In the genomic region with DNA sequence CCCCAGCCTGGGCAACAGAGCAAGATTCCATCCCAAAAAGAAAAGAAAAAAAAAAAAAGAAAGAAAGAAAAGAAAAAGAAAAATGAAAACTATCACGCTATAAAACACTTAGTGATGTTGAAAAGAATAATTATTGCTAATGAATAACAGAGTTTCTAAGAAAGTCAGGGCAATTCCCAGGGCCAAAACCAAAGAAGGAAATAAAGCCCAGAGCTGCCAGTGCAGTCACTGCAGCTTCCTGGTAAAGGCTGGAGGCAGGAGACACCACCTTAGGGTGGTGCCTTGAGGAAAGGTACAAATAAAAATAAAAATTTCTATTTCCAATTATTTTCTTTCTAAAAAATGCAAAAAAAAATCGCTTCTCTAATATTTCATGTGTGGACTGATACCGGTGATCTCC, we compare ENCODE assay signal across 21 cellular contexts. TPM values are rescaled to one million over a fixed set of nuclear protein-coding genes. Genes with fewer than 3 reads are reported as not detected.
A peak's percentile ranks its signal among the peaks of the same experiment; 100 is the strongest.
DNase-seq lines count a peak whose midpoint lies in the region; ATAC-seq, FAIRE-seq and TF ChIP-seq lines count a peak whose summit lies in the region.
"Had no signal": no experiment of that assay in that cellular context is flagged by ENCODE, and none has a peak within 500 bp of the region (broad histone marks: within the 10 kb centered on the region; RNA-seq: fewer than 3 reads in every experiment).

No MANE protein-coding gene starts in this region.

- no peak overlapping the region; the same call in 1 of the 2 replicates for H3K4me3 Mint-ChIP-seq in HFFc6
- H3K4me3 Mint-ChIP-seq in type B pancreatic cell, result no peak overlapping the region
- H3K4me3 Mint-ChIP-seq: CD8-positive, alpha-beta memory T cell; H9 had no signal

- TF ChIP-seq CTCF in A549 (IDR thresholded peaks at IDR 0.05) (no peak), HFFc6 (IDR thresholded peaks at IDR 0.05) (no peak), colonic mucosa (IDR thresholded peaks at IDR 0.05) (no peak), osteoblast (IDR thresholded peaks at IDR 0.05; ENCODE audit: extremely low read depth, low read depth, low read length) (no peak), type B pancreatic cell (conservative IDR thresholded peaks at IDR 0.05) (no peak)

- H2AFZ ChIP-seq in osteoblast (ENCODE audit: low read length), result no peak overlapping the region

- H4K20me1 ChIP-seq in osteoblast (ENCODE audit: insufficient read depth, low read length), result no peaks in the 10 kb centered on the region

- H3K4me1 Mint-ChIP-seq in HFFc6 (ENCODE audit: low read depth) (peaks cover 74% of the 10 kb centered on the region), type B pancreatic cell (ENCODE audit: unreplicated experiment) (peaks cover 6% of the 10 kb centered on the region)
- H3K4me1 Mint-ChIP-seq: CD8-positive, alpha-beta memory T cell had no signal

- TF ChIP-seq EP300 in A549 (IDR thresholded peaks at IDR 0.05), result no peak

- H3K9me3 Mint-ChIP-seq in HFFc6 (no peaks in the 10 kb centered on the region), type B pancreatic cell (peaks cover 5% of the 10 kb centered on the region)
- H3K9me3 Mint-ChIP-seq: CD8-positive, alpha-beta memory T cell had no signal

- H3K4me3 ChIP-seq in A549 (no peak overlapping the region), colonic mucosa (no peak overlapping the region), osteoblast (ENCODE audit: insufficient read depth, low read length) (no peak overlapping the region)
- H3K4me3 ChIP-seq: SJCRH30 had no signal

- peak overlapping the region; percentile 70 to 82 for H3K27ac ChIP-seq in A549
- peak overlapping the region; percentile 32 for H3K27ac ChIP-seq in colonic mucosa
- no peak overlapping the region for H3K27ac ChIP-seq in osteoblast (ENCODE audit: low read depth, low read length)
- H3K27ac ChIP-seq: C4-2B, SJCRH30 had no signal

- intact Hi-C loops in colonic mucosa (cut with DNase I), result no loop called here

- H3K4me1 ChIP-seq in A549, result peaks cover 77% of the 10 kb centered on the region
- H3K4me1 ChIP-seq in colonic mucosa, result no peaks in the 10 kb centered on the region
- peaks cover 35% of the 10 kb centered on the region for H3K4me1 ChIP-seq in osteoblast (ENCODE audit: insufficient read depth, low read length)

- no peaks in the 10 kb centered on the region for H3K27me3 Mint-ChIP-seq in HFFc6 (ENCODE audit: insufficient read depth)
- H3K27me3 Mint-ChIP-seq in type B pancreatic cell, result peaks cover 6% of the 10 kb centered on the region

- POLR2A ChIA-PET in A549 (lab: Yijun Ruan, JAX), result interaction anchor here (1.4 kb wide), 1 partner anchor 19 kb away, joined by 7 read pairs; a partner anchor contains a TSS

- 37% methylated on average over 3 of the region's 3 CpGs for WGBS in A549 (ENCODE audit: missing lambda C conversion rate)

- no peak for FAIRE-seq in A549 (lab: Jason Lieb, UNC)
- FAIRE-seq: D721Med had no signal

- H3K9me3 ChIP-seq in A549 (no peaks in the 10 kb centered on the region), colonic mucosa (no peaks in the 10 kb centered on the region), osteoblast (ENCODE audit: low read depth, low read length) (no peaks in the 10 kb centered on the region)
- H3K9me3 ChIP-seq: SJCRH30 had no signal

- CTCF ChIA-PET in A549 (lab: Yijun Ruan, JAX), result interaction anchor here (1.1 to 3.8 kb wide), 4 partner anchors 10 to 103 kb away, joined by 5 to 32 read pairs (median 5); no protein-coding TSS in a partner anchor

- H3K9ac ChIP-seq in colonic mucosa (ENCODE audit: low read depth in 2 of 2, low read length in 2 of 2), result no peak overlapping the region

- no peak for TF ChIP-seq RAD21 in A549 (conservative IDR thresholded peaks at IDR 0.05 in 1 of 2, IDR thresholded peaks at IDR 0.05 in 1 of 2)

- H3K36me3 ChIP-seq in colonic mucosa (no peaks in the 10 kb centered on the region), osteoblast (ENCODE audit: insufficient read depth, low read length) (no peaks in the 10 kb centered on the region)
- H3K36me3 ChIP-seq: SJCRH30 had no signal

- TF ChIP-seq POLR2A in A549 (IDR thresholded peaks at IDR 0.05; ENCODE audit: low read length), result no peak

- DNase-seq in A549 (ENCODE audit: low read depth in 1 of 2, low spot score in 1 of 2) (no peak), HFFc6 (no peak), colonic mucosa (no peak), osteoblast (ENCODE audit: insufficient read length, low spot score, missing footprints) (no peak), NCI-H2227 (lab: John Stamatoyannopoulos, UW; ENCODE audit: unreplicated experiment) (no peak), type B pancreatic cell (ENCODE audit: extremely low spot score, unreplicated experiment) (no peak)
- DNase-seq in stimulated activated CD4-positive, alpha-beta T cell treated with anti-CD3 and anti-CD28 coated beads, Interleukin-4, amount 100 ng/mL, for 4 hours, result no peak
- DNase-seq: CD8-positive, alpha-beta memory T cell; GDM1; H9; Karpas-422; MV-4-11; NCI-H1105 treated with DMSO at 0.1 percent for 48 hours; NCI-H2081; NCI-H2171 treated with DMSO at 0.1 percent for 48 hours; NCI-H446; NCI-H526 had no signal

- H3K79me2 ChIP-seq in osteoblast (ENCODE audit: insufficient read depth, low read length), result no peaks in the 10 kb centered on the region

- peak overlapping the region; percentile 71 for H3K4me2 ChIP-seq in A549
- peak overlapping the region; percentile 26 for H3K4me2 ChIP-seq in osteoblast (ENCODE audit: insufficient read depth, low read length)

- no peaks in the 10 kb centered on the region for H3K27me3 ChIP-seq in colonic mucosa
- no peaks in the 10 kb centered on the region for H3K27me3 ChIP-seq in osteoblast (ENCODE audit: insufficient read depth, low read length)
- H3K27me3 ChIP-seq: SJCRH30 had no signal

- ATAC-seq in A549 (peak; percentile 4 to 6; a peak in 3 of 6 replicates), GM18502 (IDR thresholded peaks at IDR 0.05; ENCODE audit: poor library complexity, unreplicated experiment) (no peak)

- H3K36me3 Mint-ChIP-seq in HFFc6 (ENCODE audit: low read depth) (peaks cover 3% of the 10 kb centered on the region; the same call in 1 of the 2 replicates), type B pancreatic cell (no peaks in the 10 kb centered on the region)

- H3K27ac Mint-ChIP-seq in HFFc6 (peak overlapping the region; percentile 32; the same call in 1 of the 2 replicates), type B pancreatic cell (no peak overlapping the region)
- H3K27ac Mint-ChIP-seq: H9 had no signal

TF ChIP-seq in A549, 52 proteins besides CTCF, POLR2A, EP300 and RAD21 (continues in another document):
- TF ChIP-seq ZNF302 (CRISPR knock-in tag; IDR thresholded peaks at IDR 0.05) (no peak), FOSB (CRISPR knock-in tag; IDR thresholded peaks at IDR 0.05) (no peak), EHMT2 (IDR thresholded peaks at IDR 0.05; ENCODE audit: low read depth) (no peak), POLR2AphosphoS2 (conservative IDR thresholded peaks at IDR 0.05; ENCODE audit: low read length) (no peak), CHD2 (IDR thresholded peaks at IDR 0.05; ENCODE audit: low read length, partially characterized antibody) (no peak), NR3C1 (IDR thresholded peaks at IDR 0.05) (no peak), HOXA7 (CRISPR knock-in tag; IDR thresholded peaks at IDR 0.05) (no peak), CBX8 (IDR thresholded peaks at IDR 0.05) (no peak), PHF8 (IDR thresholded peaks at IDR 0.05; ENCODE audit: borderline replicate concordance, low read depth) (no peak), JUN (IDR thresholded peaks at IDR 0.05) (no peak), MYC (IDR thresholded peaks at IDR 0.05; ENCODE audit: borderline replicate concordance, low read length) (no peak), MAFK (IDR thresholded peaks at IDR 0.05; ENCODE audit: partially characterized antibody) (no peak), FOSL2 (IDR thresholded peaks at IDR 0.05) (no peak), FOSL2 (CRISPR knock-in tag; IDR thresholded peaks at IDR 0.05) (no peak)
- TF ChIP-seq, protein P1, sequence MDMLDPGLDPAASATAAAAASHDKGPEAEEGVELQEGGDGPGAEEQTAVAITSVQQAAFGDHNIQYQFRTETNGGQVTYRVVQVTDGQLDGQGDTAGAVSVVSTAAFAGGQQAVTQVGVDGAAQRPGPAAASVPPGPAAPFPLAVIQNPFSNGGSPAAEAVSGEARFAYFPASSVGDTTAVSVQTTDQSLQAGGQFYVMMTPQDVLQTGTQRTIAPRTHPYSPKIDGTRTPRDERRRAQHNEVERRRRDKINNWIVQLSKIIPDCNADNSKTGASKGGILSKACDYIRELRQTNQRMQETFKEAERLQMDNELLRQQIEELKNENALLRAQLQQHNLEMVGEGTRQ (IDR thresholded peaks at IDR 0.05), result no peak
- TF ChIP-seq, protein P2, sequence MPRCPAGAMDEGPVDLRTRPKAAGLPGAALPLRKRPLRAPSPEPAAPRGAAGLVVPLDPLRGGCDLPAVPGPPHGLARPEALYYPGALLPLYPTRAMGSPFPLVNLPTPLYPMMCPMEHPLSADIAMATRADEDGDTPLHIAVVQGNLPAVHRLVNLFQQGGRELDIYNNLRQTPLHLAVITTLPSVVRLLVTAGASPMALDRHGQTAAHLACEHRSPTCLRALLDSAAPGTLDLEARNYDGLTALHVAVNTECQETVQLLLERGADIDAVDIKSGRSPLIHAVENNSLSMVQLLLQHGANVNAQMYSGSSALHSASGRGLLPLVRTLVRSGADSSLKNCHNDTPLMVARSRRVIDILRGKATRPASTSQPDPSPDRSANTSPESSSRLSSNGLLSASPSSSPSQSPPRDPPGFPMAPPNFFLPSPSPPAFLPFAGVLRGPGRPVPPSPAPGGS (IDR thresholded peaks at IDR 0.05), result no peak

RNA-seq across cellular contexts. Expression of a gene that starts 19.7 kb away (rescaled TPM):
- 80.4 and 81.1 TPM in 2 replicates for polyA plus RNA-seq in A549 (2011; rRNA removed)
- polyA plus RNA-seq in A549 (2012; cell fraction: cytosol; rRNA removed), result 15.8 and 18.6 TPM in 2 replicates
- polyA plus RNA-seq in A549 (2012; cell fraction: nucleus; rRNA removed), result 46.7 and 59.5 TPM in 2 replicates
- 31.9 to 39.4 TPM (median 33.5 TPM) in 3 replicates for polyA plus RNA-seq in A549 (2017; fragmentation: RNase III; extraction: RNeasy Plus Mini Kit Qiagen cat#74134 plus additional on column Dnase treatment)
- 207 and 228 TPM in 2 replicates for polyA minus RNA-seq in A549 (2011; rRNA and poly(A)+ RNA removed)
- 100 to 1,000 TPM; 119 to 309 (median 142) TPM for total RNA-seq in HFFc6 (2021; fragmentation: NEBNext Ultra II Directional; extraction: Animal tissue kit (Norgen Biotek cat#: 25700))
- 10 to 100 TPM; 55.4 to 57.3 TPM for total RNA-seq in colonic mucosa
- 158 and 161 TPM in 2 replicates for total RNA-seq in osteoblast
- 31.0 and 36.4 TPM in 2 replicates for total RNA-seq in type B pancreatic cell (ENCODE audit: low replicate concordance)
- polyA plus RNA-seq: CD8-positive, alpha-beta memory T cell had no signal
